In the genomic region with DNA sequence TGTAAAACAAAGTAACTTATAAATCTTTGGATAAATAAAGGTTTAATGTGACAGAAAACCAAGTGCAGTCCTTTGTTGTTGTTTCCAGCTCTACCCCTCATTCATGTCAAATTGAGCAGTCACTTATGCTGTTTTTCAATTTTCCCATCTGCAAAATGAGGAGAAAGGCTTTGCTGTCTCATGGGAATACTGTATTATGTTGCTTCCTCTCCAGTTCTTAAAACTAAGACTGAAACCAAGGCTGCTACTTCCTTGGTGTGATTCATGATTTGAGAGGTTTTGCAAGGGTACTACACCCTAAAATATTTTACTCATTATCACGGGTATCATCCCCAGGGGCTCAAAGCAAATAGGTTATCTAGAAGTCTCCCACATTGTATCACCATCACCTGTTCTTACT, we compare ENCODE assay signal across 1 cellular context.
TF ChIP-seq lines count a peak whose summit lies in the region.

No MANE protein-coding gene starts in this region.

TF ChIP-seq in WTC11, 78 proteins besides CTCF, POLR2A, EP300 and RAD21 (continued from another document):
- TF ChIP-seq RELA (CRISPR knock-in tag; IDR thresholded peaks at IDR 0.05; ENCODE audit: borderline replicate concordance): no peak
- no peak for TF ChIP-seq ETV6 (CRISPR knock-in tag; IDR thresholded peaks at IDR 0.05)
